ENCODE assay signal across 20 cellular contexts in the genomic region with DNA sequence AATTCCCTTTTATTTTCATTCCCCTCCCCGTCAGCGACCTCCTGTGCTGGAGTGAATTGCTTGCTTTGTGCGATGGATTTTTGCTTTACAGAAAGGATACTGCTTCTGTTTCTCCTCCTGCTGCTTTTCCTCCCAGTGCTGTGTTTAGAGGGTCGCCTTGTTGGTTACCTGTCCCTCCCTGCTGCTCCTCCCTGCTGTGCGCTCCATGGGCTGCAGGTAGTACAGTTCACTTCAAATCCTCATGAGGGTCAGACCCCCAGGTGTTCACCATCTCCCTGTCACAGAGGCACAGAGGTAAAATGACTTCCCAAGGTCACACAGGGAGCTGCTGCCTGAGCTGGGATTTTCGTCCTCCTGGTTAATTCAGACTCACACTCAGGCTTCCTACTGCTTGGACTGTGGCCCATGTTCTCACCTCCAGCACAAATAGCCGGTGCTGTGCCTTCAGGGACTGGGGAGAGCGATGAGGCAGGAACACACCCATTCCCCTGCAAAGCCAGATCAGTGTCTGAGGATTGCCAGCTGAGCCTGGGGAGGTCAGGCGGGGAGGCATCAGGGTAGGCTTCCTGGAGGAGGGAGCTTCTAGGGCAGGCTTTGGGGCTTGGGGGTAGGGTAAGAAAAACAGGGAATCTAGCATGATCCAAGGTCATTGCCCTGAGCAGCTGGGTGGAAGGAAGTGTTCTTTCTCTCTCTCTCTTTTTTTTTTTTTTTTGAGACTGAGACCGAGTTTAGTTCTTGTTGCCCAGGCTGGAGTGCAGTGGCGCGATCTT. TPM values are rescaled to one million over a fixed set of nuclear protein-coding genes. Genes with fewer than 3 reads are reported as not detected.
DNase-seq lines count a peak whose midpoint lies in the region; ATAC-seq and TF ChIP-seq lines count a peak whose summit lies in the region.
"Had no signal": no experiment of that assay in that cellular context is flagged by ENCODE, and none has a peak within 500 bp of the region (broad histone marks: within the 10 kb centered on the region; RNA-seq: fewer than 3 reads in every experiment).

No MANE protein-coding gene starts in this region.

- H3K9ac ChIP-seq in muscle layer of colon (ENCODE audit: low read length) = no peak overlapping the region
- H3K9ac ChIP-seq: KMS-11 had no signal

- peaks cover 51% of the 10 kb centered on the region for H3K4me1 Mint-ChIP-seq in CD4-positive, alpha-beta T cell (ENCODE audit: low read depth)

- no peaks in the 10 kb centered on the region for H3K27me3 Mint-ChIP-seq in CD4-positive, alpha-beta T cell
- H3K27me3 Mint-ChIP-seq: naive thymus-derived CD4-positive, alpha-beta T cell had no signal

- CTCF ChIA-PET in CD4-positive, alpha-beta T cell (lab: Charles Lee) = no interaction called here
- CTCF ChIA-PET in RWPE1 (lab: Yijun Ruan, JAX) = interaction anchor here (0.6 to 1.0 kb wide), 4 partner anchors 44 to 1073 kb away, joined by 3 to 5 read pairs (median 4); no protein-coding TSS in a partner anchor

- H3K36me3 ChIP-seq in left ventricle myocardium inferior = no peaks in the 10 kb centered on the region
- peaks cover 6% of the 10 kb centered on the region for H3K36me3 ChIP-seq in muscle layer of colon (ENCODE audit: insufficient read depth, low read length)
- H3K36me3 ChIP-seq: sigmoid colon, vagina had no signal

- H3K4me1 ChIP-seq in left ventricle myocardium inferior = peaks cover 83% of the 10 kb centered on the region
- peaks cover 50% of the 10 kb centered on the region for H3K4me1 ChIP-seq in muscle layer of colon (ENCODE audit: insufficient read depth, low read length)

- intact Hi-C loops in CD4-positive, alpha-beta T cell (cut with DNase I, micrococcal nuclease) = no loop called here
- intact Hi-C loops in left ventricle myocardium inferior (cut with micrococcal nuclease) = no loop called here

- DNase-seq in CD4-positive, alpha-beta T cell = no peak
- no peak for DNase-seq in RWPE1 (ENCODE audit: low spot score)
- DNase-seq in left ventricle myocardium inferior = peak; percentile 56
- no peak for DNase-seq in GM19238 (ENCODE audit: insufficient read length, low spot score)
- DNase-seq in ecto neural progenitor cell (ENCODE audit: low spot score) = no peak
- DNase-seq: Calu3; caudate nucleus; naive thymus-derived CD4-positive, alpha-beta T cell; NCI-H1694; NCI-H510A treated with DMSO at 0.1 percent for 48 hours; PC-9; sigmoid colon; stimulated activated naive CD4-positive, alpha-beta T cell had no signal

- H3K4me3 Mint-ChIP-seq in CD4-positive, alpha-beta T cell = peak overlapping the region; percentile 15

- no peak for TF ChIP-seq CTCF in CD4-positive, alpha-beta T cell (IDR thresholded peaks at IDR 0.05)
- TF ChIP-seq CTCF in RWPE1 (conservative IDR thresholded peaks at IDR 0.05; ENCODE audit: low read depth) (no peak), left ventricle myocardium inferior (IDR thresholded peaks at IDR 0.05; ENCODE audit: borderline replicate concordance) (no peak)

- no peaks in the 10 kb centered on the region for H3K9me3 ChIP-seq in CD4-positive, alpha-beta T cell (ENCODE audit: control insufficient read depth, low read length)
- H3K9me3 ChIP-seq in left ventricle myocardium inferior (replicated peaks) (no peaks in the 10 kb centered on the region), muscle layer of colon (ENCODE audit: low read length) (no peaks in the 10 kb centered on the region)
- H3K9me3 ChIP-seq: sigmoid colon, vagina had no signal

- H3K9me3 Mint-ChIP-seq in CD4-positive, alpha-beta T cell = no peaks in the 10 kb centered on the region
- H3K9me3 Mint-ChIP-seq: activated naive CD4-positive, alpha-beta T cell treated with anti-CD3 and anti-CD28 coated beads, Interleukin-2, amount 50 U/mL, for 72 hours; naive thymus-derived CD4-positive, alpha-beta T cell had no signal

- H3K27ac ChIP-seq in CD4-positive, alpha-beta T cell (ENCODE audit: low read depth, low read length) = no peak overlapping the region
- H3K27ac ChIP-seq in RWPE1 (peak overlapping the region; percentile 70), left ventricle myocardium inferior (replicated peaks) (peak overlapping the region; percentile 84), muscle layer of colon (ENCODE audit: low read depth, low read length) (peak overlapping the region; percentile 23)
- H3K27ac ChIP-seq: KMS-11, PC-9, vagina had no signal

- H3K36me3 Mint-ChIP-seq in CD4-positive, alpha-beta T cell (ENCODE audit: low read depth) = peaks cover 30% of the 10 kb centered on the region
- H3K36me3 Mint-ChIP-seq: activated naive CD4-positive, alpha-beta T cell treated with anti-CD3 and anti-CD28 coated beads, Interleukin-2, amount 50 U/mL, for 72 hours had no signal

- no peaks in the 10 kb centered on the region for H3K27me3 ChIP-seq in CD4-positive, alpha-beta T cell (ENCODE audit: control insufficient read depth, insufficient read depth, low read length)
- no peaks in the 10 kb centered on the region for H3K27me3 ChIP-seq in left ventricle myocardium inferior (ENCODE audit: low read depth)
- H3K27me3 ChIP-seq in muscle layer of colon (ENCODE audit: control insufficient read depth in 1 of 2, insufficient read depth in 2 of 2, low read length in 2 of 2) = no peaks in the 10 kb centered on the region
- H3K27me3 ChIP-seq: sigmoid colon, vagina had no signal

- POLR2A ChIA-PET in CD4-positive, alpha-beta T cell (lab: Charles Lee) = no interaction called here
- POLR2A ChIA-PET in RWPE1 (lab: Yijun Ruan, JAX; ENCODE audit: low non-redundant PET) = interaction anchor here (0.7 kb wide), 1 partner anchor 106 kb away, joined by 3 read pairs; no protein-coding TSS in a partner anchor

- H3K4me3 ChIP-seq in left ventricle myocardium inferior (no peak overlapping the region), muscle layer of colon (ENCODE audit: low read depth in 1 of 2, low read length in 2 of 2) (no peak overlapping the region)
- H3K4me3 ChIP-seq: PC-9, sigmoid colon, vagina had no signal

- H3K27ac Mint-ChIP-seq in CD4-positive, alpha-beta T cell = no peak overlapping the region

- no peak for ATAC-seq in CD4-positive, alpha-beta T cell (ENCODE audit: poor library complexity)
- ATAC-seq in HG02852 (IDR thresholded peaks at IDR 0.05; ENCODE audit: unreplicated experiment) (no peak), GM21576 (IDR thresholded peaks at IDR 0.05; ENCODE audit: unreplicated experiment) (no peak)
- ATAC-seq: activated CD4-positive, CD25-positive, alpha-beta regulatory T cell treated with anti-CD3 and anti-CD28 coated beads, Interleukin-2, amount 50 U/mL, for 24 hours; activated naive CD4-positive, alpha-beta T cell treated with anti-CD3 and anti-CD28 coated beads, Interleukin-2, amount 50 U/mL, for 72 hours; naive thymus-derived CD4-positive, alpha-beta T cell had no signal

RNA-seq across cellular contexts. Expression of gene BICRA, which starts 14.4 kb away (rescaled TPM):
- 10 to 100 TPM; 21.2 to 22.0 TPM for total RNA-seq in CD4-positive, alpha-beta T cell
- 7.8 TPM for total RNA-seq in left ventricle myocardium inferior

RNA-seq across cellular contexts. Expression of gene ZNF541, which starts 50.4 kb away (rescaled TPM):
- under 1 TPM; 0.81 to 0.88 TPM for total RNA-seq in CD4-positive, alpha-beta T cell
- 0.99 TPM for total RNA-seq in left ventricle myocardium inferior
- total RNA-seq: Calu3, PC-9, vagina had no signal
